14 cellular contexts compared by ENCODE assay signal in genomic region chr3:101862453-101863165, GRCh38. TPM values are rescaled to one million over a fixed set of nuclear protein-coding genes. Genes with fewer than 3 reads are reported as not detected.
A peak's percentile ranks its signal among the peaks of the same experiment; 100 is the strongest.
DNase-seq lines count a peak whose midpoint lies in the region; ATAC-seq and TF ChIP-seq lines count a peak whose summit lies in the region.
"Had no signal": no experiment of that assay in that cellular context is flagged by ENCODE, and none has a peak within 500 bp of the region (broad histone marks: within the 10 kb centered on the region; RNA-seq: fewer than 3 reads in every experiment).

No MANE protein-coding gene starts in this region.

- H3K36me3 Mint-ChIP-seq in GM23338 (ENCODE audit: low read depth): peaks cover 37% of the 10 kb centered on the region
- peaks cover 46% of the 10 kb centered on the region for H3K36me3 Mint-ChIP-seq in activated CD8-positive, alpha-beta T cell treated with anti-CD3 and anti-CD28 coated beads, Interleukin-2, amount 10 ng/mL, durations not matched to agents 7 days and 5 days (ENCODE audit: low read depth)
- peaks cover 33% of the 10 kb centered on the region for H3K36me3 Mint-ChIP-seq in memory B cell

- no peak overlapping the region for H3K4me3 Mint-ChIP-seq in GM23338
- no peak overlapping the region for H3K4me3 Mint-ChIP-seq in activated CD8-positive, alpha-beta T cell treated with anti-CD3 and anti-CD28 coated beads, Interleukin-2, amount 10 ng/mL, durations not matched to agents 7 days and 5 days
- no peak overlapping the region for H3K4me3 Mint-ChIP-seq in memory B cell

- H3K4me1 ChIP-seq in GM23338 (ENCODE audit: insufficient read depth): no peaks in the 10 kb centered on the region
- no peaks in the 10 kb centered on the region for H3K4me1 ChIP-seq in MM.1S (ENCODE audit: low read length)
- peaks cover 13% of the 10 kb centered on the region for H3K4me1 ChIP-seq in Karpas-422 (ENCODE audit: low read length)

- CTCF ChIA-PET in activated CD8-positive, alpha-beta T cell treated with anti-CD3 and anti-CD28 coated beads, Interleukin-2, amount 10 ng/mL, durations not matched to agents 7 days and 5 days (lab: Charles Lee): interaction anchor here (1.5 to 2.5 kb wide), 2 partner anchors 363 kb away, joined by 4 to 11 read pairs; no protein-coding TSS in a partner anchor

- H4K20me1 ChIP-seq in GM23338 (replicated peaks; ENCODE audit: insufficient read depth): peaks cover 11% of the 10 kb centered on the region; the same call in 1 of the 2 replicates
- no peaks in the 10 kb centered on the region for H4K20me1 ChIP-seq in MM.1S (ENCODE audit: insufficient read depth, low read length)
- no peaks in the 10 kb centered on the region for H4K20me1 ChIP-seq in Karpas-422 (ENCODE audit: insufficient read depth, low read depth, low read length)

- POLR2A ChIA-PET in activated CD8-positive, alpha-beta T cell treated with anti-CD3 and anti-CD28 coated beads, Interleukin-2, amount 10 ng/mL, durations not matched to agents 7 days and 5 days (lab: Charles Lee): interaction anchor here (0.6 kb wide), 1 partner anchor 13 kb away, joined by 3 read pairs; the partner anchor contains the start of gene NFKBIZ

- H3K79me2 ChIP-seq in GM23338 (replicated peaks; ENCODE audit: insufficient read depth) (no peaks in the 10 kb centered on the region), MM.1S (ENCODE audit: low read length) (no peaks in the 10 kb centered on the region), Karpas-422 (ENCODE audit: low read length) (no peaks in the 10 kb centered on the region)

- no peak overlapping the region for H2AFZ ChIP-seq in GM23338
- H2AFZ ChIP-seq in MM.1S (ENCODE audit: low read length): no peak overlapping the region
- no peak overlapping the region for H2AFZ ChIP-seq in Karpas-422 (ENCODE audit: low read length)

- no peaks in the 10 kb centered on the region for H3K27me3 ChIP-seq in GM23338 (ENCODE audit: insufficient read depth)
- no peaks in the 10 kb centered on the region for H3K27me3 ChIP-seq in MM.1S (replicated peaks; ENCODE audit: insufficient read depth, low read length)
- no peaks in the 10 kb centered on the region for H3K27me3 ChIP-seq in Karpas-422 (ENCODE audit: low read length)

- no peak overlapping the region for H3K4me2 ChIP-seq in GM23338
- H3K4me2 ChIP-seq in MM.1S (ENCODE audit: low read depth, low read length): no peak overlapping the region
- H3K4me2 ChIP-seq in Karpas-422 (ENCODE audit: low read depth, low read length, poor library complexity, severe bottlenecking): no peak overlapping the region

- in situ Hi-C loops in ACHN (cut with HindIII; ENCODE audit: low pct_ligation_motif_present, low pct_unique_long_range_greater_than_20kb, low sequenced_read_pairs): loop anchor here (25.0 kb wide), 1 partner anchor 225 kb away; no protein-coding TSS in a partner anchor

- H3K9ac ChIP-seq in MM.1S (ENCODE audit: low read length): no peak overlapping the region
- H3K9ac ChIP-seq in Karpas-422 (ENCODE audit: low read length): no peak overlapping the region

- H3K9me2 ChIP-seq in GM23338 (ENCODE audit: insufficient read depth): no peaks in the 10 kb centered on the region
- H3K9me2 ChIP-seq in MM.1S (replicated peaks; ENCODE audit: insufficient read depth, low read length): no peaks in the 10 kb centered on the region
- H3K9me2 ChIP-seq in Karpas-422 (replicated peaks; ENCODE audit: insufficient read depth, low read length): no peaks in the 10 kb centered on the region

- H3K27ac ChIP-seq in GM23338 (ENCODE audit: low read depth) (0 out of 2 replicates have a peak overlapping the region, but pooled peaks have one; percentile 20), MM.1S (ENCODE audit: low read length) (no peak overlapping the region), Karpas-422 (ENCODE audit: low read length) (no peak overlapping the region)

- H3K36me3 ChIP-seq in GM23338 (ENCODE audit: insufficient read depth): peaks cover 22% of the 10 kb centered on the region
- H3K36me3 ChIP-seq in MM.1S (replicated peaks; ENCODE audit: insufficient read depth, low read length): peaks cover 5% of the 10 kb centered on the region; the same call in 1 of the 2 replicates
- H3K36me3 ChIP-seq in Karpas-422 (ENCODE audit: insufficient read depth, low read length): no peaks in the 10 kb centered on the region

- H3K4me1 Mint-ChIP-seq in GM23338: peaks cover 4% of the 10 kb centered on the region; the same call in 2 of the 3 replicates
- H3K4me1 Mint-ChIP-seq in activated CD8-positive, alpha-beta T cell treated with anti-CD3 and anti-CD28 coated beads, Interleukin-2, amount 10 ng/mL, durations not matched to agents 7 days and 5 days (ENCODE audit: low read depth): peaks cover 10% of the 10 kb centered on the region
- H3K4me1 Mint-ChIP-seq in memory B cell: peaks cover 21% of the 10 kb centered on the region

- peaks cover 3% of the 10 kb centered on the region; the same call in 1 of the 2 replicates for H3F3A ChIP-seq in GM23338 (replicated peaks; ENCODE audit: low read depth)
- H3F3A ChIP-seq in MM.1S (ENCODE audit: insufficient read depth, low read length): no peaks in the 10 kb centered on the region; the same call in 1 of the 2 replicates

- H3K9me3 Mint-ChIP-seq in GM23338: no peaks in the 10 kb centered on the region
- no peaks in the 10 kb centered on the region for H3K9me3 Mint-ChIP-seq in activated CD8-positive, alpha-beta T cell treated with anti-CD3 and anti-CD28 coated beads, Interleukin-2, amount 10 ng/mL, durations not matched to agents 7 days and 5 days (ENCODE audit: insufficient read depth)
- peaks cover 2% of the 10 kb centered on the region for H3K9me3 Mint-ChIP-seq in memory B cell

- H3K27me3 Mint-ChIP-seq in GM23338 (ENCODE audit: insufficient read depth, low read depth, poor library complexity): peaks cover 2% of the 10 kb centered on the region
- H3K27me3 Mint-ChIP-seq in activated CD8-positive, alpha-beta T cell treated with anti-CD3 and anti-CD28 coated beads, Interleukin-2, amount 10 ng/mL, durations not matched to agents 7 days and 5 days (ENCODE audit: low read depth): no peaks in the 10 kb centered on the region
- no peaks in the 10 kb centered on the region for H3K27me3 Mint-ChIP-seq in memory B cell

- no peak; the same call in 2 of the 3 replicates for ATAC-seq in GM23338
- ATAC-seq in activated CD8-positive, alpha-beta T cell treated with anti-CD3 and anti-CD28 coated beads, Interleukin-2, amount 10 ng/mL, durations not matched to agents 7 days and 5 days: peak; percentile 23
- ATAC-seq in memory B cell (ENCODE audit: low read depth): no peak
- no peak for ATAC-seq in HG03025 (IDR thresholded peaks at IDR 0.05; ENCODE audit: low FRiP score, unreplicated experiment)

- TF ChIP-seq CTCF in GM23338 (conservative IDR thresholded peaks at IDR 0.05; ENCODE audit: low read depth in 2 of 2) (no peak), MM.1S (IDR thresholded peaks at IDR 0.05; ENCODE audit: low read length) (no peak)

- no peak overlapping the region for H3K4me3 ChIP-seq in GM23338
- no peak overlapping the region for H3K4me3 ChIP-seq in MM.1S (ENCODE audit: low read length)
- no peak overlapping the region for H3K4me3 ChIP-seq in Karpas-422 (ENCODE audit: low read length)

- no peak overlapping the region for H3K27ac Mint-ChIP-seq in GM23338
- H3K27ac Mint-ChIP-seq in activated CD8-positive, alpha-beta T cell treated with anti-CD3 and anti-CD28 coated beads, Interleukin-2, amount 10 ng/mL, durations not matched to agents 7 days and 5 days: no peak overlapping the region
- peak overlapping the region; percentile 66 for H3K27ac Mint-ChIP-seq in memory B cell

- peak; percentile 62 for DNase-seq in ACHN
- DNase-seq in GM23338 (ENCODE audit: low spot score): no peak
- DNase-seq in activated CD8-positive, alpha-beta T cell treated with anti-CD3 and anti-CD28 coated beads, Interleukin-2, amount 10 ng/mL, durations not matched to agents 7 days and 5 days: no peak
- DNase-seq in memory B cell (ENCODE audit: low spot score in 2 of 2): no peak
- no peak for DNase-seq in MM.1S
- no peak for DNase-seq in UCSD-AML1 (lab: John Stamatoyannopoulos, UW; ENCODE audit: unreplicated experiment)
- no peak for DNase-seq in Karpas-422
- DNase-seq: activated naive CD4-positive, alpha-beta T cell treated with anti-CD3 and anti-CD28 coated beads, Interleukin-2, amount 50 U/mL, for 16 hours; erythroblast; GF-D8; NCI-H2081 treated with DMSO at 0.1 percent for 48 hours; stimulated activated CD4-positive, alpha-beta T cell treated with anti-CD3 and anti-CD28 coated beads, Interleukin-4, amount 100 ng/mL, for 4 hours; T1000 had no signal

- H3K9me3 ChIP-seq in MM.1S (replicated peaks; ENCODE audit: insufficient read depth, low read length): no peaks in the 10 kb centered on the region
- no peaks in the 10 kb centered on the region for H3K9me3 ChIP-seq in Karpas-422 (ENCODE audit: low read length)

RNA-seq across cellular contexts. Expression of gene NFKBIZ, which starts 13.3 kb away (rescaled TPM):
- total RNA-seq in GM23338 (2014; rRNA removed; shearing (Covaris generic)): 13.1 and 18.2 TPM in 2 replicates
- polyA plus RNA-seq in GM23338 (2016; fragmentation: Nextera tagmentation; extraction: Ambion mirVana): 14.1 TPM in 2 replicates
- total RNA-seq in activated CD8-positive, alpha-beta T cell treated with anti-CD3 and anti-CD28 coated beads, Interleukin-2, amount 10 ng/mL, durations not matched to agents 7 days and 5 days: 10 to 100 TPM; 45.3 to 48.1 TPM
- total RNA-seq in Karpas-422 (2014; rRNA removed; shearing (Covaris generic); ENCODE audit: low replicate concordance): 0.76 and 6.3 TPM in 2 replicates
